In genomic region chr13:29566206-29566605, GRCh38 we compare ENCODE assay signal across 14 cellular contexts.
"Had no signal": no experiment of that assay in that cellular context is flagged by ENCODE, and none has a peak within 500 bp of the region (broad histone marks: within the 10 kb centered on the region; RNA-seq: fewer than 3 reads in every experiment).

No MANE protein-coding gene starts in this region.

- H3K27me3 Mint-ChIP-seq: IgD-negative memory B cell had no signal

- H3K27ac Mint-ChIP-seq: IgD-negative memory B cell had no signal

- DNase-seq: Kasumi-1; MM.1S; NCI-H2081 treated with DMSO at 0.1 percent for 48 hours; NCI-H2171 treated with DMSO at 0.1 percent for 48 hours; NCI-H345; NCI-H446 treated with DMSO at 0.1 percent for 48 hours; NK-92 treated with Interleukin-12 subunit alpha and Interleukin-12 subunit beta, amount 100 ng/mL, for 24 hours; PC-3; SHP77 had no signal

- H3K4me3 ChIP-seq: K562 had no signal

- H3K9me3 Mint-ChIP-seq: IgD-negative memory B cell had no signal

- H3K4me3 Mint-ChIP-seq: IgD-negative memory B cell had no signal

- ATAC-seq: K562, Panc1, PC-3 had no signal

- H3K27ac ChIP-seq: HL-60, KMS-11 had no signal
